In genomic region chr12:56079729-56080555, GRCh38 we compare ENCODE assay signal across 8 cellular contexts. TPM values are rescaled to one million over a fixed set of nuclear protein-coding genes. Genes with fewer than 3 reads are reported as not detected.
DNase-seq lines count a peak whose midpoint lies in the region; ATAC-seq, FAIRE-seq and TF ChIP-seq lines count a peak whose summit lies in the region.

TSS of gene ERBB3 (plus strand) at chr12:56080165. CDS start at chr12:56080301, 136 bp downstream.

- no peak for ATAC-seq in GM19328 (IDR thresholded peaks at IDR 0.05; ENCODE audit: unreplicated experiment)

- H3K23ac ChIP-seq in neuronal stem cell (ENCODE audit: low read depth, low read length, poor library complexity): peak within 1 kb of the TSS; percentile 96

- no peak within 1 kb of the TSS for H4K91ac ChIP-seq in neuronal stem cell (ENCODE audit: low read depth, low read length, poor library complexity)

- peak; percentile 86 for FAIRE-seq in HTR-8/SVneo (lab: Jason Lieb, UNC)

- H2AK5ac ChIP-seq in neuronal stem cell (ENCODE audit: low read depth, low read length): peak within 1 kb of the TSS; percentile 46

- no CpG with 5 or more reads among the region's 59 CpGs for WGBS in neuronal stem cell (ENCODE audit: extremely low coverage in 2 of 2, insufficient read length in 2 of 2, insufficient replicate concordance in 1 of 2), 2 donors

- peaks cover 0 to 52% (median 18%) of the 10 kb centered on the region in 3 experiments for H3K27me3 ChIP-seq in neuronal stem cell (ENCODE audit: control insufficient read depth in 3 of 3, insufficient read depth in 3 of 3, low read depth in 1 of 3, low read length in 3 of 3)

- H2BK5ac ChIP-seq in neuronal stem cell (ENCODE audit: low read length): no peak within 1 kb of the TSS

- peak within 1 kb of the TSS; percentile 99 for H2AFZ ChIP-seq in neuronal stem cell (ENCODE audit: low read length)

- H3K4ac ChIP-seq in neuronal stem cell (ENCODE audit: low read length): no peak within 1 kb of the TSS

- no peak for TF ChIP-seq CTCF in GM10266 (IDR thresholded peaks at IDR 0.05; ENCODE audit: control insufficient read depth, insufficient read depth, low read depth, missing control alignments)

- no peaks in the 10 kb centered on the region for H3K36me3 ChIP-seq in neuronal stem cell (replicated peaks in 1 of 2; ENCODE audit: control insufficient read depth in 2 of 2, insufficient read depth in 2 of 2, low read length in 2 of 2)

- no peaks in the 10 kb centered on the region for H3K79me1 ChIP-seq in neuronal stem cell (ENCODE audit: low read depth, low read length)

- H3K27ac ChIP-seq in neuronal stem cell (replicated peaks; ENCODE audit: low read length) (no peak within 1 kb of the TSS), substantia nigra (ENCODE audit: low read depth, low read length, poor library complexity, severe bottlenecking) (peak within 1 kb of the TSS; percentile 99)

- no peaks in the 10 kb centered on the region for H3K9me3 ChIP-seq in neuronal stem cell (replicated peaks in 1 of 2; ENCODE audit: control insufficient read depth in 2 of 2, insufficient read depth in 1 of 2, low read depth in 1 of 2, low read length in 2 of 2)

- H3K18ac ChIP-seq in neuronal stem cell (ENCODE audit: low read length): peak within 1 kb of the TSS; percentile 96

- peak within 1 kb of the TSS; percentile 95 for H3K4me2 ChIP-seq in neuronal stem cell (ENCODE audit: insufficient read depth, low read length, poor library complexity, severe bottlenecking)

- peaks cover 9 to 12% of the 10 kb centered on the region in 2 donors for H3K4me1 ChIP-seq in neuronal stem cell (ENCODE audit: control insufficient read depth in 2 of 2, insufficient read depth in 1 of 2, low read depth in 1 of 2, low read length in 2 of 2)

- peak within 1 kb of the TSS; percentile 88 for H2BK15ac ChIP-seq in neuronal stem cell (ENCODE audit: low read length)

- peak within 1 kb of the TSS; percentile 73 for H2BK12ac ChIP-seq in neuronal stem cell (ENCODE audit: low read length)

- H3K4me3 ChIP-seq in neuronal stem cell (ENCODE audit: low read length in 2 of 2): peak within 1 kb of the TSS; percentile 47 to 83

- peak; percentile 72 for DNase-seq in GM10266 (ENCODE audit: extremely low spot score)
- peak; percentile 85 for DNase-seq in HTR-8/SVneo (ENCODE audit: insufficient read length, low spot score)
- DNase-seq in RPMI8226: peak; percentile 77
- peak in 3 of 4 experiments; percentile 9 to 60 (median 17) for DNase-seq in activated naive CD4-positive, alpha-beta T cell (lab: John Stamatoyannopoulos, UW)
- peak; percentile 79 for DNase-seq in foreskin melanocyte
- DNase-seq in neuronal stem cell (ENCODE audit: low spot score): peak; percentile 56
- DNase-seq in substantia nigra (lab: John Stamatoyannopoulos, UW): peak; percentile 7 to 87 (median 63)

- H4K8ac ChIP-seq in neuronal stem cell (ENCODE audit: low read depth, low read length): peak within 1 kb of the TSS; percentile 89

- H3K9ac ChIP-seq in neuronal stem cell (ENCODE audit: low read depth, low read length, poor library complexity): peak within 1 kb of the TSS; percentile 80

- no peak within 1 kb of the TSS for H3K14ac ChIP-seq in neuronal stem cell (ENCODE audit: low read length)

- H2BK120ac ChIP-seq in neuronal stem cell (ENCODE audit: low read depth, low read length): peak within 1 kb of the TSS; percentile 39

RNA-seq across cellular contexts. Expression of gene ERBB3, which starts in this region (rescaled TPM):
- 4.2 TPM for polyA plus RNA-seq in neuronal stem cell (2013, experiment 1 of 2)
- 3.8 TPM for polyA plus RNA-seq in neuronal stem cell (2013, experiment 2 of 2)

Comparison
In these comparisons a context has a peak if more than half of its experiments do, and no peak if none do; other contexts are left out.
1. DNase-seq: peak in every context shown above with its lines; median percentile 85 in HTR-8/SVneo; 79 in foreskin melanocyte; 77 in RPMI8226; 72 in GM10266; 63 in substantia nigra; 56 in neuronal stem cell; 17 in activated naive CD4-positive, alpha-beta T cell.